Comparison of ENCODE assay signal across 21 cellular contexts in the genomic region with DNA sequence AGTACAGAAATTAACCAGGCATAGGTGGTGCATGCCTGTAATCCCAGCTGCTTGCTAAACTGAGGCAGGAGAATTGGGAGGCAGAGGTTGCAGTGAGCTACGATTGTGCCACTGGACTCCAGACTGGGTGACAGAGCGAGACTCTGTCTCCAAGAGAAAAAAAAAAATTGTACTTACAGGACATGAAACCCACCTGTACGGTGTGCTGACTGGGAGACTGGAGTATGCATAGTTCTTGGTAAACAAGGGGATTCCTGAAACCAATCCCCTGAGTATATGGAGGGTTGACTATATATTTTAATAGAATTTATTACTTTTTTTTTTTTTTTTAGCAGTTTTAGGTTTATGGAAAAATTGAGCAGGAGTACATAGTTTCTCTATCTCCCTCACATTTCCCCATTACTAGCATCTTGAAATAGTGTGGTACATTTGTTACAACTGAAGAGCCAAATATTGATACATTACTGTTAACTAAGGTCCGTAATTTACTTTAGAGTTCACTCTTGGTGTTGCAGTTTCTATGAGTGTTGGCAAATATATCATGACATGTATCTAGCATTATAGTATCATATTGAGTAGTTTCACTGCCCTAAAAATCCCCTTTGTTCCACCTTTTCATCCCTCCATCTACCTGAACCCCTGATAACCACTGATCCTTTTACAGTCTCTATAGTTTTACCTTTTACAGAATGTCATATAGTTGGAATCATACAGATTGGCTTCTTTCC. TPM values are rescaled to one million over a fixed set of nuclear protein-coding genes. Genes with fewer than 3 reads are reported as not detected.
A peak's percentile ranks its signal among the peaks of the same experiment; 100 is the strongest.
DNase-seq lines count a peak whose midpoint lies in the region; ATAC-seq and TF ChIP-seq lines count a peak whose summit lies in the region.
"Had no signal": no experiment of that assay in that cellular context is flagged by ENCODE, and none has a peak within 500 bp of the region (broad histone marks: within the 10 kb centered on the region; RNA-seq: fewer than 3 reads in every experiment).

No MANE protein-coding gene starts in this region.

- H3K36me3 Mint-ChIP-seq in activated naive CD4-positive, alpha-beta T cell treated with anti-CD3 and anti-CD28 coated beads for 36 hours (ENCODE audit: low read depth): peaks cover 5% of the 10 kb centered on the region
- H3K36me3 Mint-ChIP-seq in activated naive CD4-positive, alpha-beta T cell treated with anti-CD3 and anti-CD28 coated beads, Interleukin-2, amount 10 ng/mL, durations not matched to agents 7 days and 5 days: peaks cover 11% of the 10 kb centered on the region
- H3K36me3 Mint-ChIP-seq in WTC11: peaks cover 17% of the 10 kb centered on the region

- no peaks in the 10 kb centered on the region for H3K27me3 ChIP-seq in left lung
- H3K27me3 ChIP-seq: BE2C, SJCRH30 had no signal

- peaks cover 3 to 43% of the 10 kb centered on the region in 2 donors for H3K4me1 ChIP-seq in left lung
- H3K4me1 ChIP-seq: BE2C had no signal

- DNase-seq in activated naive CD4-positive, alpha-beta T cell treated with anti-CD3 and anti-CD28 coated beads for 36 hours: no peak
- no peak for DNase-seq in activated naive CD4-positive, alpha-beta T cell treated with anti-CD3 and anti-CD28 coated beads, Interleukin-2, amount 10 ng/mL, durations not matched to agents 7 days and 5 days
- DNase-seq in left lung (no peak), WTC11 (ENCODE audit: low spot score) (no peak), NCI-H774 (lab: John Stamatoyannopoulos, UW) (no peak)
- no peak for DNase-seq in stimulated activated naive CD8-positive, alpha-beta T cell treated with anti-CD3 and anti-CD28 coated beads, Interleukin-15, Interleukin-2, amounts not matched to agents 100 U/mL and 50 U/mL, for 24 hours
- DNase-seq: ACHN; BE2C; CD8-positive, alpha-beta memory T cell; H9; IMR-90; Kasumi-1; NCI-H1417; NCI-H2029 treated with DMSO at 0.1 percent for 48 hours; NCI-H2227 treated with DMSO at 0.1 percent for 48 hours; NCI-H524 treated with DMSO at 0.1 percent for 48 hours; OCI-M1; SJCRH30 had no signal

- no peaks in the 10 kb centered on the region for H3K9me3 Mint-ChIP-seq in activated naive CD4-positive, alpha-beta T cell treated with anti-CD3 and anti-CD28 coated beads for 36 hours
- no peaks in the 10 kb centered on the region for H3K9me3 Mint-ChIP-seq in activated naive CD4-positive, alpha-beta T cell treated with anti-CD3 and anti-CD28 coated beads, Interleukin-2, amount 10 ng/mL, durations not matched to agents 7 days and 5 days
- peaks cover 9% of the 10 kb centered on the region for H3K9me3 Mint-ChIP-seq in WTC11
- H3K9me3 Mint-ChIP-seq: CD8-positive, alpha-beta memory T cell; H9 had no signal

- POLR2A ChIA-PET in WTC11 (lab: Charles Lee): no interaction called here

- H3K27ac ChIP-seq in left lung: no peak overlapping the region
- H3K27ac ChIP-seq: RWPE1, SJCRH30 had no signal

- H3K27ac Mint-ChIP-seq in activated naive CD4-positive, alpha-beta T cell treated with anti-CD3 and anti-CD28 coated beads for 36 hours: peak overlapping the region; percentile 71
- no peak overlapping the region for H3K27ac Mint-ChIP-seq in activated naive CD4-positive, alpha-beta T cell treated with anti-CD3 and anti-CD28 coated beads, Interleukin-2, amount 10 ng/mL, durations not matched to agents 7 days and 5 days
- H3K27ac Mint-ChIP-seq in WTC11: no peak overlapping the region; the same call in 1 of the 2 replicates
- H3K27ac Mint-ChIP-seq: H9 had no signal

- TF ChIP-seq CTCF in left lung (IDR thresholded peaks at IDR 0.05) (no peak), WTC11 (IDR thresholded peaks at IDR 0.05) (no peak)

- intact Hi-C loops in activated naive CD4-positive, alpha-beta T cell treated with anti-CD3 and anti-CD28 coated beads for 36 hours (cut with micrococcal nuclease): loop anchor here (1.0 to 5.0 kb wide), 5 partner anchors 12 to 105 kb away; a partner anchor contains a TSS
- intact Hi-C loops in left lung (cut with DNase I): no loop called here

- ATAC-seq in GM18868 (IDR thresholded peaks at IDR 0.05; ENCODE audit: unreplicated experiment): peak; percentile 57
- ATAC-seq in left lung: peak; percentile 9
- peak; percentile 57 for ATAC-seq in stimulated activated naive CD8-positive, alpha-beta T cell treated with anti-CD3 and anti-CD28 coated beads, Interleukin-15, Interleukin-2, amounts not matched to agents 100 U/mL and 50 U/mL, for 24 hours
- no peak for ATAC-seq in WTC11
- no peak for ATAC-seq in GM21723 (IDR thresholded peaks at IDR 0.05; ENCODE audit: unreplicated experiment)

- no peaks in the 10 kb centered on the region for H3K36me3 ChIP-seq in left lung
- H3K36me3 ChIP-seq: BE2C, SJCRH30 had no signal

- H3K9me3 ChIP-seq in left lung: no peaks in the 10 kb centered on the region
- H3K9me3 ChIP-seq: BE2C, SJCRH30 had no signal

- peaks cover 74% of the 10 kb centered on the region for H3K4me1 Mint-ChIP-seq in activated naive CD4-positive, alpha-beta T cell treated with anti-CD3 and anti-CD28 coated beads for 36 hours (ENCODE audit: low read depth)
- peaks cover 38% of the 10 kb centered on the region for H3K4me1 Mint-ChIP-seq in activated naive CD4-positive, alpha-beta T cell treated with anti-CD3 and anti-CD28 coated beads, Interleukin-2, amount 10 ng/mL, durations not matched to agents 7 days and 5 days
- H3K4me1 Mint-ChIP-seq in WTC11: peaks cover 10% of the 10 kb centered on the region

- H3K4me3 Mint-ChIP-seq in activated naive CD4-positive, alpha-beta T cell treated with anti-CD3 and anti-CD28 coated beads for 36 hours: no peak overlapping the region
- no peak overlapping the region for H3K4me3 Mint-ChIP-seq in activated naive CD4-positive, alpha-beta T cell treated with anti-CD3 and anti-CD28 coated beads, Interleukin-2, amount 10 ng/mL, durations not matched to agents 7 days and 5 days
- H3K4me3 Mint-ChIP-seq in WTC11: no peak overlapping the region
- H3K4me3 Mint-ChIP-seq: H9 had no signal

- no peaks in the 10 kb centered on the region for H3K27me3 Mint-ChIP-seq in activated naive CD4-positive, alpha-beta T cell treated with anti-CD3 and anti-CD28 coated beads for 36 hours (ENCODE audit: low read depth)
- H3K27me3 Mint-ChIP-seq in activated naive CD4-positive, alpha-beta T cell treated with anti-CD3 and anti-CD28 coated beads, Interleukin-2, amount 10 ng/mL, durations not matched to agents 7 days and 5 days: no peaks in the 10 kb centered on the region
- H3K27me3 Mint-ChIP-seq in WTC11 (ENCODE audit: low read depth): no peaks in the 10 kb centered on the region
- H3K27me3 Mint-ChIP-seq: CD8-positive, alpha-beta memory T cell had no signal

- CTCF ChIA-PET in activated naive CD4-positive, alpha-beta T cell treated with anti-CD3 and anti-CD28 coated beads for 36 hours (lab: Charles Lee): interaction anchor here (1.2 to 1.3 kb wide), 3 partner anchors 38 to 93 kb away, joined by 3 to 7 read pairs (median 3); no protein-coding TSS in a partner anchor
- CTCF ChIA-PET in activated naive CD4-positive, alpha-beta T cell treated with anti-CD3 and anti-CD28 coated beads, Interleukin-2, amount 10 ng/mL, durations not matched to agents 7 days and 5 days (lab: Charles Lee): interaction anchor here (1.0 kb wide), 1 partner anchor 38 kb away, joined by 3 read pairs; no protein-coding TSS in a partner anchor
- CTCF ChIA-PET in WTC11 (lab: Charles Lee): interaction anchor here (0.9 to 2.5 kb wide), 4 partner anchors 38 to 215 kb away, joined by 3 to 9 read pairs (median 4); a partner anchor contains a TSS

- H3K4me3 ChIP-seq in left lung: no peak overlapping the region
- H3K4me3 ChIP-seq: SJCRH30 had no signal

TF ChIP-seq in WTC11, 78 proteins besides CTCF, POLR2A, EP300 and RAD21 (continues in another document):
- TF ChIP-seq GABPB1 (CRISPR knock-in tag; IDR thresholded peaks at IDR 0.05): no peak
- TF ChIP-seq, protein P1, sequence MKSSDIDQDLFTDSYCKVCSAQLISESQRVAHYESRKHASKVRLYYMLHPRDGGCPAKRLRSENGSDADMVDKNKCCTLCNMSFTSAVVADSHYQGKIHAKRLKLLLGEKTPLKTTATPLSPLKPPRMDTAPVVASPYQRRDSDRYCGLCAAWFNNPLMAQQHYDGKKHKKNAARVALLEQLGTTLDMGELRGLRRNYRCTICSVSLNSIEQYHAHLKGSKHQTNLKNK (CRISPR knock-in tag; IDR thresholded peaks at IDR 0.05): no peak
- TF ChIP-seq, protein P2, sequence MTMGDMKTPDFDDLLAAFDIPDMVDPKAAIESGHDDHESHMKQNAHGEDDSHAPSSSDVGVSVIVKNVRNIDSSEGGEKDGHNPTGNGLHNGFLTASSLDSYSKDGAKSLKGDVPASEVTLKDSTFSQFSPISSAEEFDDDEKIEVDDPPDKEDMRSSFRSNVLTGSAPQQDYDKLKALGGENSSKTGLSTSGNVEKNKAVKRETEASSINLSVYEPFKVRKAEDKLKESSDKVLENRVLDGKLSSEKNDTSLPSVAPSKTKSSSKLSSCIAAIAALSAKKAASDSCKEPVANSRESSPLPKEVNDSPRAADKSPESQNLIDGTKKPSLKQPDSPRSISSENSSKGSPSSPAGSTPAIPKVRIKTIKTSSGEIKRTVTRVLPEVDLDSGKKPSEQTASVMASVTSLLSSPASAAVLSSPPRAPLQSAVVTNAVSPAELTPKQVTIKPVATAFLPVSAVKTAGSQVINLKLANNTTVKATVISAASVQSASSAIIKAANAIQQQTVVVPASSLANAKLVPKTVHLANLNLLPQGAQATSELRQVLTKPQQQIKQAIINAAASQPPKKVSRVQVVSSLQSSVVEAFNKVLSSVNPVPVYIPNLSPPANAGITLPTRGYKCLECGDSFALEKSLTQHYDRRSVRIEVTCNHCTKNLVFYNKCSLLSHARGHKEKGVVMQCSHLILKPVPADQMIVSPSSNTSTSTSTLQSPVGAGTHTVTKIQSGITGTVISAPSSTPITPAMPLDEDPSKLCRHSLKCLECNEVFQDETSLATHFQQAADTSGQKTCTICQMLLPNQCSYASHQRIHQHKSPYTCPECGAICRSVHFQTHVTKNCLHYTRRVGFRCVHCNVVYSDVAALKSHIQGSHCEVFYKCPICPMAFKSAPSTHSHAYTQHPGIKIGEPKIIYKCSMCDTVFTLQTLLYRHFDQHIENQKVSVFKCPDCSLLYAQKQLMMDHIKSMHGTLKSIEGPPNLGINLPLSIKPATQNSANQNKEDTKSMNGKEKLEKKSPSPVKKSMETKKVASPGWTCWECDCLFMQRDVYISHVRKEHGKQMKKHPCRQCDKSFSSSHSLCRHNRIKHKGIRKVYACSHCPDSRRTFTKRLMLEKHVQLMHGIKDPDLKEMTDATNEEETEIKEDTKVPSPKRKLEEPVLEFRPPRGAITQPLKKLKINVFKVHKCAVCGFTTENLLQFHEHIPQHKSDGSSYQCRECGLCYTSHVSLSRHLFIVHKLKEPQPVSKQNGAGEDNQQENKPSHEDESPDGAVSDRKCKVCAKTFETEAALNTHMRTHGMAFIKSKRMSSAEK (CRISPR knock-in tag; IDR thresholded peaks at IDR 0.05; ENCODE audit: borderline replicate concordance): no peak

RNA-seq across cellular contexts. Expression of a gene that starts 19.3 kb away (rescaled TPM):
- 10 to 100 TPM; 17.9 to 18.4 TPM for total RNA-seq in activated naive CD4-positive, alpha-beta T cell treated with anti-CD3 and anti-CD28 coated beads for 36 hours
- total RNA-seq in left lung (10 to 100 TPM; 14.8 to 14.9 TPM), WTC11 (2021) (12.7 to 14.3 TPM (median 13.6 TPM) in 3 replicates)

Comparison
In these comparisons a context has a peak if more than half of its experiments do, and no peak if none do; other contexts are left out.
1. ATAC-seq: peak in GM18868 (single experiment), left lung (single experiment) and stimulated activated naive CD8-positive, alpha-beta T cell treated with anti-CD3 and anti-CD28 coated beads, Interleukin-15, Interleukin-2, amounts not matched to agents 100 U/mL and 50 U/mL, for 24 hours (single experiment); none in WTC11 (single experiment) and GM21723 (single experiment).